In the genomic region with DNA sequence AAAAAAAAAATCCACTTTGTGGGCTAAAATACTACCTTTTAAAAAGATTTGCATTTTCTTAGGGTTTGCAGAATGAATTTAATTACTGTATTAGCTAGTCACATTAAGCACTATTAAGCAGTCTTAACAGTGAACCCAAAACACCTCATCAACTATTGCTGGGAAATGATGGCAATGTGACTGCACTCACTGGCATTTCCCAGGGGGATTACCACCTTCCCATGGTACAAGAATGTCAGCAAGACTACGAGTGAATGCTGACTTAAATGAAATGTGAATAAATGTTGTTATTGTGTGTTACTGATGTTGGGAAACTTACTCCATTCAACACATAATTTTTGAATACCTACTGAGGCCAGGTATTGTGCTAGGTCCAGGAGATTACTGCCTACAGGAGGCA, we compare ENCODE assay signal across 20 cellular contexts.
"Had no signal": no experiment of that assay in that cellular context is flagged by ENCODE, and none has a peak within 500 bp of the region (broad histone marks: within the 10 kb centered on the region; RNA-seq: fewer than 3 reads in every experiment).

No MANE protein-coding gene starts in this region.

- H3K4me3 ChIP-seq: SJSA1, SK-N-MC had no signal

- FAIRE-seq: RCC 7860 had no signal

- H3K4me1 ChIP-seq: SJSA1 had no signal

- DNase-seq: KBM-7, MV-4-11, NCI-H1048, NCI-H1105, NCI-H1417, NCI-H1436 treated with DMSO at 0.1 percent for 48 hours, NCI-H1694, NCI-H187 treated with DMSO at 0.1 percent for 48 hours, NCI-H2029 treated with DMSO at 0.1 percent for 48 hours, NCI-H2227 treated with DMSO at 0.1 percent for 48 hours, NCI-H510A, NCI-H524 treated with DMSO at 0.1 percent for 48 hours, NCI-H69, NCI-H774, Right ventricle myocardium superior, RPMI8226, SIG-M5 had no signal

- H3K27me3 ChIP-seq: SJSA1 had no signal

- H3K9me3 ChIP-seq: SJSA1 had no signal

- H3K27ac ChIP-seq: SJSA1, SK-N-MC had no signal
